ENCODE assay signal across 8 cellular contexts in genomic region chr4:173494013-173494970, GRCh38. TPM values are rescaled to one million over a fixed set of nuclear protein-coding genes. Genes with fewer than 3 reads are reported as not detected.
DNase-seq lines count a peak whose midpoint lies in the region; ATAC-seq and TF ChIP-seq lines count a peak whose summit lies in the region.

No MANE protein-coding gene starts in this region.

- H3K9ac ChIP-seq in iPS-20b (ENCODE audit: low read depth, low read length), result no peak overlapping the region

- H3K27ac ChIP-seq in iPS-20b (ENCODE audit: low read length) (no peak overlapping the region), spleen (no peak overlapping the region)

- peak; percentile 80 for TF ChIP-seq RAD21 in Ishikawa (IDR thresholded peaks at IDR 0.05; ENCODE audit: low read depth)

- H3K4me3 ChIP-seq in GM08714 (ENCODE audit: low read length), result peak overlapping the region; percentile 56; the same call in 1 of the 2 replicates
- H3K4me3 ChIP-seq in iPS-20b (ENCODE audit: low read length), result peak overlapping the region; percentile 65
- peak overlapping the region in 7 of 8 donors; percentile 6 to 57 (median 18) for H3K4me3 ChIP-seq in spleen

- intact Hi-C loops in spleen (cut with DNase I; ENCODE audit: low total_unique reads), result loop anchor here (10.0 kb wide), 1 partner anchor 69 kb away; no protein-coding TSS in a partner anchor

- peak; percentile 40 for DNase-seq in T follicular helper cell (ENCODE audit: low read depth)
- peak; percentile 81 for DNase-seq in spleen
- DNase-seq in NCI-H1694 treated with DMSO at 0.1 percent for 48 hours (lab: John Stamatoyannopoulos, UW), result no peak

- H3K27ac Mint-ChIP-seq in brain, result no peak overlapping the region

- H3K4me1 Mint-ChIP-seq in brain, result peaks cover 23% of the 10 kb centered on the region

- peak; percentile 57 to 83 for TF ChIP-seq CTCF in brain (conservative IDR thresholded peaks at IDR 0.05)
- TF ChIP-seq CTCF in spleen (IDR thresholded peaks at IDR 0.05 in 8 of 11, conservative IDR thresholded peaks at IDR 0.05 in 3 of 11), result peak; percentile 38 to 82 (median 63)

- TF ChIP-seq EP300 in Ishikawa (IDR thresholded peaks at IDR 0.05; ENCODE audit: borderline replicate concordance), result no peak

- H3K36me3 Mint-ChIP-seq in brain, result no peaks in the 10 kb centered on the region

- H3K27me3 Mint-ChIP-seq in brain, result peaks cover 71% of the 10 kb centered on the region

- H3K36me3 ChIP-seq in iPS-20b (ENCODE audit: insufficient read depth, low read depth, low read length), result no peaks in the 10 kb centered on the region
- no peaks in the 10 kb centered on the region for H3K36me3 ChIP-seq in spleen

- H3K4me1 ChIP-seq in iPS-20b (ENCODE audit: insufficient read depth, low read length) (peaks cover 16% of the 10 kb centered on the region; the same call in 1 of the 2 replicates), spleen (peaks cover 0 to 40% (median 19%) of the 10 kb centered on the region in 6 donors)

- no peak for TF ChIP-seq POLR2A in spleen (IDR thresholded peaks at IDR 0.05)

- peak; percentile 97 for ATAC-seq in GM21825 (IDR thresholded peaks at IDR 0.05; ENCODE audit: unreplicated experiment)

- H3K9me3 ChIP-seq in iPS-20b (ENCODE audit: insufficient read depth, low read depth, low read length) (no peaks in the 10 kb centered on the region), spleen (no peaks in the 10 kb centered on the region)

- H3K27me3 ChIP-seq in iPS-20b (ENCODE audit: insufficient read depth, low read length) (peaks cover 61% of the 10 kb centered on the region), spleen (replicated peaks in 1 of 7) (peaks cover 0 to 44% (median 7%) of the 10 kb centered on the region in 7 donors)

- H3K4me3 Mint-ChIP-seq in brain, result peak overlapping the region; percentile 82 to 86 (median 85)

- WGBS in spleen, 5 donors, result 17 to 28% (median 22%) methylated on average over 40 of the region's 40 CpGs

- H3K9me3 Mint-ChIP-seq in brain, result peaks cover 0 to 4% (median 0%) of the 10 kb centered on the region in 5 experiments

TF ChIP-seq in Ishikawa, 13 proteins besides CTCF, POLR2A, EP300 and RAD21:
- TF ChIP-seq YY1 (IDR thresholded peaks at IDR 0.05; ENCODE audit: low read depth) (no peak), EGR1 (IDR thresholded peaks at IDR 0.05) (no peak), TAF1 (IDR thresholded peaks at IDR 0.05; ENCODE audit: low read depth) (no peak), REST (IDR thresholded peaks at IDR 0.05; ENCODE audit: low read depth) (no peak), NFIC (IDR thresholded peaks at IDR 0.05) (no peak), TCF12 (IDR thresholded peaks at IDR 0.05; ENCODE audit: low read depth) (no peak), USF1 (IDR thresholded peaks at IDR 0.05) (no peak), MAX (IDR thresholded peaks at IDR 0.05) (no peak), CEBPB (IDR thresholded peaks at IDR 0.05) (no peak), FOXM1 (IDR thresholded peaks at IDR 0.05; ENCODE audit: borderline replicate concordance, low read depth) (no peak)

RNA-seq across cellular contexts. Expression of gene HAND2, which starts 35.7 kb away (rescaled TPM):
- polyA plus RNA-seq in brain (ENCODE audit: insufficient read depth, low read depth, low replicate concordance) (not detected), spleen (1 to 10 TPM in 2 of 3 donors, under 1 TPM in 1; 0.93 to 3.8 (median 2.4) TPM)
- total RNA-seq in spleen, result 1 to 10 TPM in 5 of 7 donors, under 1 TPM in 2; 0.80 to 6.3 (median 1.5) TPM
